Comparison of ENCODE assay signal across 9 cellular contexts in the genomic region with DNA sequence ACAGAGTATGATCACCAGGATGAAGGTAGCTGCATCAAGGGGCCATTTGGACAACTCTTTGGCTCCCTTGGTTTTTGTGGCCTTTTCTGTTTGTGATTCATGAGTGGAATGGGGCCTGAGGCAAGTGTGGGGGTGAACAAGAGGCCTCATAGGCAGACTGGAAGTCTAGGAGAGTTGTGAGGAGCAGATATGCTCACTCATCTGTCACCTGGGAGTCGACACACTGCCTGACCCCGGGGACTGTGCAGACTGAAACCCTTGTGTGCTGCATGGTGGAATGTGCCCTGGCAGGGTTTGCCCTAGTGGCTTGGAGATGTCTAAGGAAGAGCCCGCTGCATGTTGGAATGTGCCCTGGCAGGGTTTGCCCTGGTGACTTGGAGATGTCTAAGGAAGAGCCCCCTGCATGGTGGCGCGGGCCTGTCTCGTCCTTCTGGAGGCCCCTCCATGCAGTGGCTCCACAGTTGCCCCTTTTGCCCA. TPM values are rescaled to one million over a fixed set of nuclear protein-coding genes. Genes with fewer than 3 reads are reported as not detected.
DNase-seq lines count a peak whose midpoint lies in the region; ATAC-seq lines count a peak whose summit lies in the region.
"Had no signal": no experiment of that assay in that cellular context is flagged by ENCODE, and none has a peak within 500 bp of the region (broad histone marks: within the 10 kb centered on the region; RNA-seq: fewer than 3 reads in every experiment).

No MANE protein-coding gene starts in this region.

- H3K4me3 Mint-ChIP-seq in T-helper 1 cell treated with Interleukin-12 subunit alpha and Interleukin-12 subunit beta and Interleukin-4 antibody, amounts not matched to agents 30 μg/mL and 1 μg/mL, for 36 hours: peak overlapping the region; percentile 20
- H3K4me3 Mint-ChIP-seq in activated CD8-positive, alpha-beta T cell treated with anti-CD3 and anti-CD28 coated beads, Interleukin-2, amount 10 ng/mL, durations not matched to agents 7 days and 5 days: peak overlapping the region; percentile 44
- H3K4me3 Mint-ChIP-seq: nephron progenitor cell had no signal

- peaks cover 77% of the 10 kb centered on the region for H3K36me3 Mint-ChIP-seq in T-helper 1 cell treated with Interleukin-12 subunit alpha and Interleukin-12 subunit beta and Interleukin-4 antibody, amounts not matched to agents 30 μg/mL and 1 μg/mL, for 36 hours (ENCODE audit: low read depth)
- H3K36me3 Mint-ChIP-seq in activated CD8-positive, alpha-beta T cell treated with anti-CD3 and anti-CD28 coated beads, Interleukin-2, amount 10 ng/mL, durations not matched to agents 7 days and 5 days (ENCODE audit: low read depth): peaks cover 89% of the 10 kb centered on the region

- CTCF ChIA-PET in activated CD8-positive, alpha-beta T cell treated with anti-CD3 and anti-CD28 coated beads, Interleukin-2, amount 10 ng/mL, durations not matched to agents 7 days and 5 days (lab: Charles Lee): interaction anchor here (1.5 to 14.1 kb wide), 4 partner anchors 16 to 58 kb away, joined by 3 to 465 read pairs (median 52); a partner anchor contains a TSS

- intact Hi-C loops in cardiac septum (cut with DNase I): no loop called here

- POLR2A ChIA-PET in activated CD8-positive, alpha-beta T cell treated with anti-CD3 and anti-CD28 coated beads, Interleukin-2, amount 10 ng/mL, durations not matched to agents 7 days and 5 days (lab: Charles Lee): interaction anchor here (0.6 to 5.5 kb wide), 8 partner anchors 10 to 144 kb away, joined by 3 to 28 read pairs (median 4); a partner anchor contains a TSS

- peak overlapping the region; percentile 79 for H3K27ac Mint-ChIP-seq in T-helper 1 cell treated with Interleukin-12 subunit alpha and Interleukin-12 subunit beta and Interleukin-4 antibody, amounts not matched to agents 30 μg/mL and 1 μg/mL, for 36 hours
- peak overlapping the region; percentile 89 for H3K27ac Mint-ChIP-seq in activated CD8-positive, alpha-beta T cell treated with anti-CD3 and anti-CD28 coated beads, Interleukin-2, amount 10 ng/mL, durations not matched to agents 7 days and 5 days
- H3K27ac Mint-ChIP-seq: nephron progenitor cell had no signal

- no peak for DNase-seq in T-helper 1 cell
- DNase-seq in activated CD8-positive, alpha-beta T cell treated with anti-CD3 and anti-CD28 coated beads, Interleukin-2, amount 10 ng/mL, durations not matched to agents 7 days and 5 days: no peak
- peak; percentile 47 for DNase-seq in cardiac septum (ENCODE audit: low spot score)
- DNase-seq in stromal cell of bone marrow (ENCODE audit: low read depth): peak; percentile 45
- DNase-seq in DMS79 (lab: John Stamatoyannopoulos, UW): no peak
- no peak for DNase-seq in DMS 273 (lab: John Stamatoyannopoulos, UW; ENCODE audit: unreplicated experiment)
- no peak for DNase-seq in NCI-H526 (lab: John Stamatoyannopoulos, UW)
- DNase-seq: nephron progenitor cell had no signal

- no peaks in the 10 kb centered on the region for H3K9me3 Mint-ChIP-seq in T-helper 1 cell treated with Interleukin-12 subunit alpha and Interleukin-12 subunit beta and Interleukin-4 antibody, amounts not matched to agents 30 μg/mL and 1 μg/mL, for 36 hours
- no peaks in the 10 kb centered on the region for H3K9me3 Mint-ChIP-seq in activated CD8-positive, alpha-beta T cell treated with anti-CD3 and anti-CD28 coated beads, Interleukin-2, amount 10 ng/mL, durations not matched to agents 7 days and 5 days (ENCODE audit: insufficient read depth)
- H3K9me3 Mint-ChIP-seq: nephron progenitor cell had no signal

- peaks cover 74% of the 10 kb centered on the region for H3K4me1 Mint-ChIP-seq in T-helper 1 cell treated with Interleukin-12 subunit alpha and Interleukin-12 subunit beta and Interleukin-4 antibody, amounts not matched to agents 30 μg/mL and 1 μg/mL, for 36 hours (ENCODE audit: low read depth)
- peaks cover 99% of the 10 kb centered on the region for H3K4me1 Mint-ChIP-seq in activated CD8-positive, alpha-beta T cell treated with anti-CD3 and anti-CD28 coated beads, Interleukin-2, amount 10 ng/mL, durations not matched to agents 7 days and 5 days (ENCODE audit: low read depth)
- H3K4me1 Mint-ChIP-seq: nephron progenitor cell had no signal

- no peaks in the 10 kb centered on the region for H3K27me3 Mint-ChIP-seq in T-helper 1 cell treated with Interleukin-12 subunit alpha and Interleukin-12 subunit beta and Interleukin-4 antibody, amounts not matched to agents 30 μg/mL and 1 μg/mL, for 36 hours (ENCODE audit: low read depth)
- H3K27me3 Mint-ChIP-seq in activated CD8-positive, alpha-beta T cell treated with anti-CD3 and anti-CD28 coated beads, Interleukin-2, amount 10 ng/mL, durations not matched to agents 7 days and 5 days (ENCODE audit: low read depth): no peaks in the 10 kb centered on the region

- no peak for ATAC-seq in activated CD8-positive, alpha-beta T cell treated with anti-CD3 and anti-CD28 coated beads, Interleukin-2, amount 10 ng/mL, durations not matched to agents 7 days and 5 days

RNA-seq across cellular contexts. Expression of a gene that starts 60.0 kb away (rescaled TPM):
- total RNA-seq in activated CD8-positive, alpha-beta T cell treated with anti-CD3 and anti-CD28 coated beads, Interleukin-2, amount 10 ng/mL, durations not matched to agents 7 days and 5 days: 100 to 1,000 TPM; 155 to 161 TPM
- 43.9 TPM for total RNA-seq in cardiac septum

Comparison
In these comparisons a context has a peak if more than half of its experiments do, and no peak if none do; other contexts are left out.
1. DNase-seq: peak in cardiac septum (single experiment) and stromal cell of bone marrow (single experiment); none in T-helper 1 cell (0 of 5), activated CD8-positive, alpha-beta T cell treated with anti-CD3 and anti-CD28 coated beads, Interleukin-2, amount 10 ng/mL, durations not matched to agents 7 days and 5 days (single experiment), DMS79 (single experiment), DMS 273 (single experiment) and NCI-H526 (0 of 2).